Comparison of ENCODE assay signal across 1 cellular context in genomic region chr9:89690334-89690912, GRCh38.
TF ChIP-seq lines count a peak whose summit lies in the region.

No MANE protein-coding gene starts in this region.

TF ChIP-seq in GM12878, 131 proteins besides CTCF, POLR2A, EP300 and RAD21 (continued from another document):
- TF ChIP-seq USF2 (IDR thresholded peaks at IDR 0.05; ENCODE audit: borderline replicate concordance, low read depth, low read length), result no peak
- no peak for TF ChIP-seq ESRRA (IDR thresholded peaks at IDR 0.05; ENCODE audit: low read length)
- TF ChIP-seq IRF5 (IDR thresholded peaks at IDR 0.05; ENCODE audit: borderline replicate concordance), result no peak
- TF ChIP-seq ATF7 (IDR thresholded peaks at IDR 0.05; ENCODE audit: low read depth), result peak; percentile 50
- peak; percentile 26; the same call in 1 of the 2 replicates for TF ChIP-seq ZBTB40 (IDR thresholded peaks at IDR 0.05; ENCODE audit: borderline replicate concordance)
- TF ChIP-seq GATAD2B (conservative IDR thresholded peaks at IDR 0.05; ENCODE audit: low read depth), result 0 out of 2 replicates have a peak, but pooled peaks have one; percentile 30
- TF ChIP-seq REST (IDR thresholded peaks at IDR 0.05; ENCODE audit: low read depth, low read length), result no peak
- no peak for TF ChIP-seq PAX8 (IDR thresholded peaks at IDR 0.05)
- TF ChIP-seq CHD4 (IDR thresholded peaks at IDR 0.05), result no peak
- peak; percentile 98 for TF ChIP-seq MEF2B (IDR thresholded peaks at IDR 0.05; ENCODE audit: partially characterized antibody, poor library complexity, severe bottlenecking)
- TF ChIP-seq CEBPB (IDR thresholded peaks at IDR 0.05; ENCODE audit: borderline replicate concordance in 1 of 2, low read depth in 2 of 2, low read length in 2 of 2), result no peak
- TF ChIP-seq SKIL (IDR thresholded peaks at IDR 0.05; ENCODE audit: low read depth, poor library complexity, severe bottlenecking), result peak; percentile 71
- no peak for TF ChIP-seq TCF12 (IDR thresholded peaks at IDR 0.05; ENCODE audit: low read depth, low read length)
- peak; percentile 78; the same call in 1 of the 2 replicates for TF ChIP-seq RELB (IDR thresholded peaks at IDR 0.05; ENCODE audit: low read depth)
TF ChIP-seq in GM12878: peak in this region for 31.
